1 cellular context compared by ENCODE assay signal in genomic region chr11:65095974-65096806, GRCh38.
TF ChIP-seq lines count a peak whose summit lies in the region.

Gene VPS51 (plus strand): TSS chr11:65096214. CDS start chr11:65096251, 37 bp downstream.

TF ChIP-seq in GM12878, 131 proteins besides CTCF, POLR2A, EP300 and RAD21 (continued from another document):
- TF ChIP-seq, protein P1, sequence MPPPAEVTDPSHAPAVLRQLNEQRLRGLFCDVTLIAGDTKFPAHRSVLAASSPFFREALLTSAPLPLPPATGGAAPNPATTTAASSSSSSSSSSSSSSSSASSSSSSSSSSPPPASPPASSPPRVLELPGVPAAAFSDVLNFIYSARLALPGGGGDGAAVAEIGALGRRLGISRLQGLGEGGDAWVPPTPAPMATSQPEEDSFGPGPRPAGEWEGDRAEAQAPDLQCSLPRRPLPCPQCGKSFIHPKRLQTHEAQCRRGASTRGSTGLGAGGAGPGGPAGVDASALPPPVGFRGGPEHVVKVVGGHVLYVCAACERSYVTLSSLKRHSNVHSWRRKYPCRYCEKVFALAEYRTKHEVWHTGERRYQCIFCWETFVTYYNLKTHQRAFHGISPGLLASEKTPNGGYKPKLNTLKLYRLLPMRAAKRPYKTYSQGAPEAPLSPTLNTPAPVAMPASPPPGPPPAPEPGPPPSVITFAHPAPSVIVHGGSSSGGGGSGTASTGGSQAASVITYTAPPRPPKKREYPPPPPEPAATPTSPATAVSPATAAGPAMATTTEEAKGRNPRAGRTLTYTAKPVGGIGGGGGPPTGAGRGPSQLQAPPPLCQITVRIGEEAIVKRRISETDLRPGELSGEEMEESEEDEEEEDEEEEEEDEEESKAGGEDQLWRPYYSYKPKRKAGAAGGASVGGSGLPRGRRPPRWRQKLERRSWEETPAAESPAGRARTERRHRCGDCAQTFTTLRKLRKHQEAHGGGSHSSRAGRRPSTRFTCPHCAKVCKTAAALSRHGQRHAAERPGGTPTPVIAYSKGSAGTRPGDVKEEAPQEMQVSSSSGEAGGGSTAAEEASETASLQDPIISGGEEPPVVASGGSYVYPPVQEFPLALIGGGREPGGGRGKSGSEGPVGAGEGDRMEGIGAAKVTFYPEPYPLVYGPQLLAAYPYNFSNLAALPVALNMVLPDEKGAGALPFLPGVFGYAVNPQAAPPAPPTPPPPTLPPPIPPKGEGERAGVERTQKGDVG (CRISPR knock-in tag; IDR thresholded peaks at IDR 0.05), result 0 out of 2 replicates have a peak, but pooled peaks have one; percentile 13
- TF ChIP-seq ZNF207 (IDR thresholded peaks at IDR 0.05; ENCODE audit: borderline replicate concordance) (peak; percentile 99), ZSCAN29 (IDR thresholded peaks at IDR 0.05) (peak; percentile 88), SRF (IDR thresholded peaks at IDR 0.05; ENCODE audit: low read depth in 2 of 2, low read length in 2 of 2) (peak; percentile 50 to 96; a peak in 3 of 4 replicates), POU2F2 (IDR thresholded peaks at IDR 0.05; ENCODE audit: borderline replicate concordance, low read depth, low read length) (peak; percentile 92), ZBED1 (IDR thresholded peaks at IDR 0.05; ENCODE audit: borderline replicate concordance) (0 out of 2 replicates have a peak, but pooled peaks have one; percentile 51), KAT2A (conservative IDR thresholded peaks at IDR 0.05; ENCODE audit: control insufficient read depth, low read depth, low read length) (no peak), BRCA1 (IDR thresholded peaks at IDR 0.05; ENCODE audit: low read depth, low read length) (no peak), SREBF2 (IDR thresholded peaks at IDR 0.05; ENCODE audit: low read length) (peak; percentile 53; the same call in 1 of the 2 replicates), NFXL1 (IDR thresholded peaks at IDR 0.05; ENCODE audit: borderline replicate concordance) (no peak)
- TF ChIP-seq, protein P2, sequence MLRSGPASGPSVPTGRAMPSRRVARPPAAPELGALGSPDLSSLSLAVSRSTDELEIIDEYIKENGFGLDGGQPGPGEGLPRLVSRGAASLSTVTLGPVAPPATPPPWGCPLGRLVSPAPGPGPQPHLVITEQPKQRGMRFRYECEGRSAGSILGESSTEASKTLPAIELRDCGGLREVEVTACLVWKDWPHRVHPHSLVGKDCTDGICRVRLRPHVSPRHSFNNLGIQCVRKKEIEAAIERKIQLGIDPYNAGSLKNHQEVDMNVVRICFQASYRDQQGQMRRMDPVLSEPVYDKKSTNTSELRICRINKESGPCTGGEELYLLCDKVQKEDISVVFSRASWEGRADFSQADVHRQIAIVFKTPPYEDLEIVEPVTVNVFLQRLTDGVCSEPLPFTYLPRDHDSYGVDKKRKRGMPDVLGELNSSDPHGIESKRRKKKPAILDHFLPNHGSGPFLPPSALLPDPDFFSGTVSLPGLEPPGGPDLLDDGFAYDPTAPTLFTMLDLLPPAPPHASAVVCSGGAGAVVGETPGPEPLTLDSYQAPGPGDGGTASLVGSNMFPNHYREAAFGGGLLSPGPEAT (IDR thresholded peaks at IDR 0.05; ENCODE audit: low read depth), result peak; percentile 98
